In the genomic region with DNA sequence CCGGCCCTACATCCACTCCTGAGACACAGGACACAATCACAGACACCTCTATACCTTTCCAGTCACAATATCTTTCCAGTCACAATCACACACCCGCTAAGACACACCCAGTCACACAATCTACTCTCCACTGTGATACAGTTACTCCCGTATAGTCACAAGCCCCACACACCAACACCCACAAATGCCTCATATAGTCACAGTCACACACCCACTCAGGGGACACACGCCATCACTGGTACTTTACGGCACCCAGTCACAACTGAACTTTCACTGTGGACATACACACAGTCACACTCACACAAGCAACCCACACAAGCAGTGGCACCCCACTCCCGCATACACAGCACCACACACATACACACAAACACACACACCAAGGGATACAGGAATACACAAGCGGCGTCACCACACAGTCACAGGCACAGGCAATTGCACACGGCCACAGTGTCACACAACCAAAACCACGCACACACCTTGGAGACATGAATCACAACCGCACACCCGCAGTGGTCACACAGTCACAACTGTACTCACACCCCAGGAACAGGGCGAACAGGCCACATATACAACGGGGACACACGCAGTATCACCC, we compare ENCODE assay signal across 8 cellular contexts.
DNase-seq lines count a peak whose midpoint lies in the region; ATAC-seq and TF ChIP-seq lines count a peak whose summit lies in the region.

No MANE protein-coding gene starts in this region.

- ATAC-seq in HG02938 (IDR thresholded peaks at IDR 0.05; ENCODE audit: unreplicated experiment) (peak; percentile 0), HG02798 (IDR thresholded peaks at IDR 0.05; ENCODE audit: poor library complexity, unreplicated experiment) (no peak), HG02763 (IDR thresholded peaks at IDR 0.05; ENCODE audit: unreplicated experiment) (no peak)

- H3K27ac ChIP-seq in C4-2B (peak overlapping the region; percentile 91), caudate nucleus (ENCODE audit: low read depth, low read length) (peak overlapping the region; percentile 99), mucosa of rectum (ENCODE audit: low read depth in 2 of 2, low read length in 2 of 2) (peak overlapping the region; percentile 96 to 99)

- H3K27me3 ChIP-seq in mucosa of rectum (ENCODE audit: control insufficient read depth in 2 of 2, insufficient read depth in 2 of 2, low read length in 2 of 2), result no peaks in the 10 kb centered on the region

- H3K36me3 ChIP-seq in mucosa of rectum (ENCODE audit: control insufficient read depth in 2 of 2, insufficient read depth in 2 of 2, low read length in 2 of 2), result no peaks in the 10 kb centered on the region

- no peak for TF ChIP-seq CTCF in C4-2B (conservative IDR thresholded peaks at IDR 0.05)

- peak overlapping the region; percentile 78 to 84 for H3K9ac ChIP-seq in mucosa of rectum (ENCODE audit: low read depth in 1 of 2, low read length in 2 of 2)

- H3K4me1 ChIP-seq in mucosa of rectum (ENCODE audit: control insufficient read depth in 2 of 2, insufficient read depth in 2 of 2, low read length in 2 of 2), result peaks cover 12% of the 10 kb centered on the region in 2 donors

- H3K4me3 ChIP-seq in mucosa of rectum (ENCODE audit: low read length in 2 of 2), result peak overlapping the region; percentile 84 to 93

- H3K9me3 ChIP-seq in mucosa of rectum (ENCODE audit: control insufficient read depth in 2 of 2, low read length in 2 of 2), result no peaks in the 10 kb centered on the region

- DNase-seq in caudate nucleus (lab: John Stamatoyannopoulos, UW) (peak in 16 of 61 donors; percentile 7 to 77 (median 46)), NCI-H2081 treated with DMSO at 0.1 percent for 48 hours (lab: John Stamatoyannopoulos, UW) (no peak), RPMI8226 (no peak)
